1 cellular context compared by ENCODE assay signal in the genomic region with DNA sequence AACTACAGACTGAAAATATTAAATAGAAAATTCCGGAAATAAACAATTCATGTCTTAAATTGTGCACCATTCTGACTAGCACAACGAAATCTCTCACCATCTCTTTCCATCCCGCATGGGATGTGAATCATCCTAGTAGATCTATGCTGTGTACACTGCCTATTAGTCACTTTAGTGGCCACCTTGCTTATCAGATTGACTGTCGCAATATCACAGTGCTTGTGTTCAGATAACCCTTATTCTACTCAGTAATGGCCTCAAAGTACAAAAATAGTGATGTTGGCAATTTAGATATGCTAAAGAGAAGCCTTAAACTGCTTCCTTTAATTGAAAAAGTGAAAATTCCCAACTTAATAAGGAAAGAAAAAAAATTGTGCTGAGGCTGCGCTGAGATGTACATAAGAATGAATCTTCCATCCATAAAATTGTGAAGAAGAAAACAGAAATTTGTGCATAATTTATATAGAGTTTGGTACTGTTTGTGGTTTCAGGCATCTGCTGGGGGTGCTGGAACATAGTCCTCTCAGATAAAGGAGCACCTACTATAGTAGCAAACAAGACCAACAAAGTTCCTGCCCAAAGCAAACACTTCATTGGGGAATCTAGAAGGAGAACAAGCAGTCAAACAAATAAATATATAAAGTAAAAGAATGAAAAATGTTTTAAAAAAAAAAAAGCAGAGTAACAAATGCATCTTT.
TF ChIP-seq lines count a peak whose summit lies in the region.

No MANE protein-coding gene starts in this region.

TF ChIP-seq in HepG2, 621 proteins besides CTCF, POLR2A, EP300 and RAD21 (continued from another document and continues in another):
- TF ChIP-seq, protein P1, sequence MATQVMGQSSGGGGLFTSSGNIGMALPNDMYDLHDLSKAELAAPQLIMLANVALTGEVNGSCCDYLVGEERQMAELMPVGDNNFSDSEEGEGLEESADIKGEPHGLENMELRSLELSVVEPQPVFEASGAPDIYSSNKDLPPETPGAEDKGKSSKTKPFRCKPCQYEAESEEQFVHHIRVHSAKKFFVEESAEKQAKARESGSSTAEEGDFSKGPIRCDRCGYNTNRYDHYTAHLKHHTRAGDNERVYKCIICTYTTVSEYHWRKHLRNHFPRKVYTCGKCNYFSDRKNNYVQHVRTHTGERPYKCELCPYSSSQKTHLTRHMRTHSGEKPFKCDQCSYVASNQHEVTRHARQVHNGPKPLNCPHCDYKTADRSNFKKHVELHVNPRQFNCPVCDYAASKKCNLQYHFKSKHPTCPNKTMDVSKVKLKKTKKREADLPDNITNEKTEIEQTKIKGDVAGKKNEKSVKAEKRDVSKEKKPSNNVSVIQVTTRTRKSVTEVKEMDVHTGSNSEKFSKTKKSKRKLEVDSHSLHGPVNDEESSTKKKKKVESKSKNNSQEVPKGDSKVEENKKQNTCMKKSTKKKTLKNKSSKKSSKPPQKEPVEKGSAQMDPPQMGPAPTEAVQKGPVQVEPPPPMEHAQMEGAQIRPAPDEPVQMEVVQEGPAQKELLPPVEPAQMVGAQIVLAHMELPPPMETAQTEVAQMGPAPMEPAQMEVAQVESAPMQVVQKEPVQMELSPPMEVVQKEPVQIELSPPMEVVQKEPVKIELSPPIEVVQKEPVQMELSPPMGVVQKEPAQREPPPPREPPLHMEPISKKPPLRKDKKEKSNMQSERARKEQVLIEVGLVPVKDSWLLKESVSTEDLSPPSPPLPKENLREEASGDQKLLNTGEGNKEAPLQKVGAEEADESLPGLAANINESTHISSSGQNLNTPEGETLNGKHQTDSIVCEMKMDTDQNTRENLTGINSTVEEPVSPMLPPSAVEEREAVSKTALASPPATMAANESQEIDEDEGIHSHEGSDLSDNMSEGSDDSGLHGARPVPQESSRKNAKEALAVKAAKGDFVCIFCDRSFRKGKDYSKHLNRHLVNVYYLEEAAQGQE (IDR thresholded peaks at IDR 0.05; ENCODE audit: borderline replicate concordance in 1 of 2, low read depth in 1 of 2, low read length in 2 of 2): 0 out of 4 replicates have a peak, but pooled peaks of 1 of the 2 experiments have one; percentile 14
- TF ChIP-seq ZNF7 (CRISPR knock-in tag; IDR thresholded peaks at IDR 0.05): no peak
- TF ChIP-seq, protein P2, sequence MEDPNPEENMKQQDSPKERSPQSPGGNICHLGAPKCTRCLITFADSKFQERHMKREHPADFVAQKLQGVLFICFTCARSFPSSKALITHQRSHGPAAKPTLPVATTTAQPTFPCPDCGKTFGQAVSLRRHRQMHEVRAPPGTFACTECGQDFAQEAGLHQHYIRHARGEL (CRISPR knock-in tag; IDR thresholded peaks at IDR 0.05): no peak
- TF ChIP-seq CCDC6 (CRISPR knock-in tag; IDR thresholded peaks at IDR 0.05): no peak
- no peak for TF ChIP-seq ZFP1 (CRISPR knock-in tag; IDR thresholded peaks at IDR 0.05)
- no peak for TF ChIP-seq ZNF30 (CRISPR knock-in tag; IDR thresholded peaks at IDR 0.05)
- no peak for TF ChIP-seq MTF2 (CRISPR knock-in tag; IDR thresholded peaks at IDR 0.05; ENCODE audit: borderline replicate concordance)
- TF ChIP-seq POLR2G (IDR thresholded peaks at IDR 0.05; ENCODE audit: low read depth, low read length): no peak
- no peak for TF ChIP-seq RBM22 (optimal IDR thresholded peaks at IDR 0.05; ENCODE audit: low read length)
- TF ChIP-seq ARNTL (CRISPR knock-in tag; IDR thresholded peaks at IDR 0.05): no peak
- TF ChIP-seq KDM2A (CRISPR knock-in tag; IDR thresholded peaks at IDR 0.05; ENCODE audit: borderline replicate concordance, low read depth): no peak
- TF ChIP-seq ZNF839 (CRISPR knock-in tag; IDR thresholded peaks at IDR 0.05; ENCODE audit: borderline replicate concordance): no peak
- no peak for TF ChIP-seq ZNF460 (CRISPR knock-in tag; IDR thresholded peaks at IDR 0.05; ENCODE audit: borderline replicate concordance)
- no peak for TF ChIP-seq ZNF552 (CRISPR knock-in tag; IDR thresholded peaks at IDR 0.05; ENCODE audit: borderline replicate concordance)
- no peak for TF ChIP-seq HDAC6 (IDR thresholded peaks at IDR 0.05; ENCODE audit: low read depth, low read length)
- TF ChIP-seq MEF2D (CRISPR knock-in tag; IDR thresholded peaks at IDR 0.05): no peak
- TF ChIP-seq NFIB (CRISPR knock-in tag; IDR thresholded peaks at IDR 0.05; ENCODE audit: borderline replicate concordance): no peak
- TF ChIP-seq FOSL2 (CRISPR knock-in tag; IDR thresholded peaks at IDR 0.05): peak; percentile 98
- no peak for TF ChIP-seq ZNF530 (CRISPR knock-in tag; IDR thresholded peaks at IDR 0.05; ENCODE audit: low read depth)
- no peak for TF ChIP-seq ETV6 (CRISPR knock-in tag; conservative IDR thresholded peaks at IDR 0.05)
- no peak for TF ChIP-seq ZSCAN25 (CRISPR knock-in tag; IDR thresholded peaks at IDR 0.05)
- no peak for TF ChIP-seq NBN (conservative IDR thresholded peaks at IDR 0.05)
- TF ChIP-seq JARID2 (CRISPR knock-in tag; IDR thresholded peaks at IDR 0.05; ENCODE audit: insufficient replicate concordance): no peak
- TF ChIP-seq GATA4 (IDR thresholded peaks at IDR 0.05; ENCODE audit: borderline replicate concordance, low read depth): peak; percentile 62; the same call in 1 of the 2 replicates
- no peak for TF ChIP-seq NAIF1 (CRISPR knock-in tag; IDR thresholded peaks at IDR 0.05; ENCODE audit: borderline replicate concordance)
- TF ChIP-seq, protein P3, sequence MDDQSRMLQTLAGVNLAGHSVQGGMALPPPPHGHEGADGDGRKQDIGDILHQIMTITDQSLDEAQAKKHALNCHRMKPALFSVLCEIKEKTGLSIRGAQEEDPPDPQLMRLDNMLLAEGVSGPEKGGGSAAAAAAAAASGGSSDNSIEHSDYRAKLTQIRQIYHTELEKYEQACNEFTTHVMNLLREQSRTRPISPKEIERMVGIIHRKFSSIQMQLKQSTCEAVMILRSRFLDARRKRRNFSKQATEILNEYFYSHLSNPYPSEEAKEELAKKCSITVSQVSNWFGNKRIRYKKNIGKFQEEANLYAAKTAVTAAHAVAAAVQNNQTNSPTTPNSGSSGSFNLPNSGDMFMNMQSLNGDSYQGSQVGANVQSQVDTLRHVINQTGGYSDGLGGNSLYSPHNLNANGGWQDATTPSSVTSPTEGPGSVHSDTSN (CRISPR knock-in tag; IDR thresholded peaks at IDR 0.05; ENCODE audit: borderline replicate concordance): no peak
- no peak for TF ChIP-seq EEA1 (CRISPR knock-in tag; IDR thresholded peaks at IDR 0.05; ENCODE audit: borderline replicate concordance)
- TF ChIP-seq, protein P4, sequence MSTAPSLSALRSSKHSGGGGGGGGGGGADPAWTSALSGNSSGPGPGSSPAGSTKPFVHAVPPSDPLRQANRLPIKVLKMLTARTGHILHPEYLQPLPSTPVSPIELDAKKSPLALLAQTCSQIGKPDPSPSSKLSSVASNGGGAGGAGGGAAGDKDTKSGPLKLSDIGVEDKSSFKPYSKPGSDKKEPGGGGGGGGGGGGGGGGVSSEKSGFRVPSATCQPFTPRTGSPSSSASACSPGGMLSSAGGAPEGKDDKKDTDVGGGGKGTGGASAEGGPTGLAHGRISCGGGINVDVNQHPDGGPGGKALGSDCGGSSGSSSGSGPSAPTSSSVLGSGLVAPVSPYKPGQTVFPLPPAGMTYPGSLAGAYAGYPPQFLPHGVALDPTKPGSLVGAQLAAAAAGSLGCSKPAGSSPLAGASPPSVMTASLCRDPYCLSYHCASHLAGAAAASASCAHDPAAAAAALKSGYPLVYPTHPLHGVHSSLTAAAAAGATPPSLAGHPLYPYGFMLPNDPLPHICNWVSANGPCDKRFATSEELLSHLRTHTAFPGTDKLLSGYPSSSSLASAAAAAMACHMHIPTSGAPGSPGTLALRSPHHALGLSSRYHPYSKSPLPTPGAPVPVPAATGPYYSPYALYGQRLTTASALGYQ (CRISPR knock-in tag; IDR thresholded peaks at IDR 0.05): no peak
- TF ChIP-seq, protein P5, sequence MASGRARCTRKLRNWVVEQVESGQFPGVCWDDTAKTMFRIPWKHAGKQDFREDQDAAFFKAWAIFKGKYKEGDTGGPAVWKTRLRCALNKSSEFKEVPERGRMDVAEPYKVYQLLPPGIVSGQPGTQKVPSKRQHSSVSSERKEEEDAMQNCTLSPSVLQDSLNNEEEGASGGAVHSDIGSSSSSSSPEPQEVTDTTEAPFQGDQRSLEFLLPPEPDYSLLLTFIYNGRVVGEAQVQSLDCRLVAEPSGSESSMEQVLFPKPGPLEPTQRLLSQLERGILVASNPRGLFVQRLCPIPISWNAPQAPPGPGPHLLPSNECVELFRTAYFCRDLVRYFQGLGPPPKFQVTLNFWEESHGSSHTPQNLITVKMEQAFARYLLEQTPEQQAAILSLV (CRISPR knock-in tag; IDR thresholded peaks at IDR 0.05; ENCODE audit: borderline replicate concordance): no peak
- no peak for TF ChIP-seq ZNF205 (CRISPR knock-in tag; IDR thresholded peaks at IDR 0.05)
- TF ChIP-seq, protein P6, sequence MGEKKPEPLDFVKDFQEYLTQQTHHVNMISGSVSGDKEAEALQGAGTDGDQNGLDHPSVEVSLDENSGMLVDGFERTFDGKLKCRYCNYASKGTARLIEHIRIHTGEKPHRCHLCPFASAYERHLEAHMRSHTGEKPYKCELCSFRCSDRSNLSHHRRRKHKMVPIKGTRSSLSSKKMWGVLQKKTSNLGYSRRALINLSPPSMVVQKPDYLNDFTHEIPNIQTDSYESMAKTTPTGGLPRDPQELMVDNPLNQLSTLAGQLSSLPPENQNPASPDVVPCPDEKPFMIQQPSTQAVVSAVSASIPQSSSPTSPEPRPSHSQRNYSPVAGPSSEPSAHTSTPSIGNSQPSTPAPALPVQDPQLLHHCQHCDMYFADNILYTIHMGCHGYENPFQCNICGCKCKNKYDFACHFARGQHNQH (CRISPR knock-in tag; IDR thresholded peaks at IDR 0.05): no peak
- TF ChIP-seq, protein P7, sequence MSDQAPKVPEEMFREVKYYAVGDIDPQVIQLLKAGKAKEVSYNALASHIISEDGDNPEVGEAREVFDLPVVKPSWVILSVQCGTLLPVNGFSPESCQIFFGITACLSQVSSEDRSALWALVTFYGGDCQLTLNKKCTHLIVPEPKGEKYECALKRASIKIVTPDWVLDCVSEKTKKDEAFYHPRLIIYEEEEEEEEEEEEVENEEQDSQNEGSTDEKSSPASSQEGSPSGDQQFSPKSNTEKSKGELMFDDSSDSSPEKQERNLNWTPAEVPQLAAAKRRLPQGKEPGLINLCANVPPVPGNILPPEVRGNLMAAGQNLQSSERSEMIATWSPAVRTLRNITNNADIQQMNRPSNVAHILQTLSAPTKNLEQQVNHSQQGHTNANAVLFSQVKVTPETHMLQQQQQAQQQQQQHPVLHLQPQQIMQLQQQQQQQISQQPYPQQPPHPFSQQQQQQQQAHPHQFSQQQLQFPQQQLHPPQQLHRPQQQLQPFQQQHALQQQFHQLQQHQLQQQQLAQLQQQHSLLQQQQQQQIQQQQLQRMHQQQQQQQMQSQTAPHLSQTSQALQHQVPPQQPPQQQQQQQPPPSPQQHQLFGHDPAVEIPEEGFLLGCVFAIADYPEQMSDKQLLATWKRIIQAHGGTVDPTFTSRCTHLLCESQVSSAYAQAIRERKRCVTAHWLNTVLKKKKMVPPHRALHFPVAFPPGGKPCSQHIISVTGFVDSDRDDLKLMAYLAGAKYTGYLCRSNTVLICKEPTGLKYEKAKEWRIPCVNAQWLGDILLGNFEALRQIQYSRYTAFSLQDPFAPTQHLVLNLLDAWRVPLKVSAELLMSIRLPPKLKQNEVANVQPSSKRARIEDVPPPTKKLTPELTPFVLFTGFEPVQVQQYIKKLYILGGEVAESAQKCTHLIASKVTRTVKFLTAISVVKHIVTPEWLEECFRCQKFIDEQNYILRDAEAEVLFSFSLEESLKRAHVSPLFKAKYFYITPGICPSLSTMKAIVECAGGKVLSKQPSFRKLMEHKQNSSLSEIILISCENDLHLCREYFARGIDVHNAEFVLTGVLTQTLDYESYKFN (CRISPR knock-in tag; conservative IDR thresholded peaks at IDR 0.05): peak; percentile 39
- TF ChIP-seq PAWR (CRISPR knock-in tag; IDR thresholded peaks at IDR 0.05; ENCODE audit: borderline replicate concordance): no peak
- TF ChIP-seq ZBTB20 (CRISPR knock-in tag; IDR thresholded peaks at IDR 0.05; ENCODE audit: borderline replicate concordance, low read depth): no peak
- no peak for TF ChIP-seq NFKBIZ (CRISPR knock-in tag; IDR thresholded peaks at IDR 0.05)
- no peak for TF ChIP-seq ZNF629 (CRISPR knock-in tag; conservative IDR thresholded peaks at IDR 0.05)
- no peak for TF ChIP-seq ZNF367 (CRISPR knock-in tag; IDR thresholded peaks at IDR 0.05; ENCODE audit: borderline replicate concordance)
- TF ChIP-seq, protein P8, sequence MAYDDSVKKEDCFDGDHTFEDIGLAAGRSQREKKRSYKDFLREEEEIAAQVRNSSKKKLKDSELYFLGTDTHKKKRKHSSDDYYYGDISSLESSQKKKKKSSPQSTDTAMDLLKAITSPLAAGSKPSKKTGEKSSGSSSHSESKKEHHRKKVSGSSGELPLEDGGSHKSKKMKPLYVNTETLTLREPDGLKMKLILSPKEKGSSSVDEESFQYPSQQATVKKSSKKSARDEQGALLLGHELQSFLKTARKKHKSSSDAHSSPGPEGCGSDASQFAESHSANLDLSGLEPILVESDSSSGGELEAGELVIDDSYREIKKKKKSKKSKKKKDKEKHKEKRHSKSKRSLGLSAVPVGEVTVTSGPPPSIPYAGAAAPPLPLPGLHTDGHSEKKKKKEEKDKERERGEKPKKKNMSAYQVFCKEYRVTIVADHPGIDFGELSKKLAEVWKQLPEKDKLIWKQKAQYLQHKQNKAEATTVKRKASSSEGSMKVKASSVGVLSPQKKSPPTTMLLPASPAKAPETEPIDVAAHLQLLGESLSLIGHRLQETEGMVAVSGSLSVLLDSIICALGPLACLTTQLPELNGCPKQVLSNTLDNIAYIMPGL (CRISPR knock-in tag; IDR thresholded peaks at IDR 0.05; ENCODE audit: borderline replicate concordance in 1 of 2, low read depth in 1 of 2): no peak
- no peak for TF ChIP-seq RNF2 (conservative IDR thresholded peaks at IDR 0.05; ENCODE audit: low read depth)
- no peak for TF ChIP-seq ZNF83 (CRISPR knock-in tag; IDR thresholded peaks at IDR 0.05; ENCODE audit: borderline replicate concordance)
- TF ChIP-seq, protein P9, sequence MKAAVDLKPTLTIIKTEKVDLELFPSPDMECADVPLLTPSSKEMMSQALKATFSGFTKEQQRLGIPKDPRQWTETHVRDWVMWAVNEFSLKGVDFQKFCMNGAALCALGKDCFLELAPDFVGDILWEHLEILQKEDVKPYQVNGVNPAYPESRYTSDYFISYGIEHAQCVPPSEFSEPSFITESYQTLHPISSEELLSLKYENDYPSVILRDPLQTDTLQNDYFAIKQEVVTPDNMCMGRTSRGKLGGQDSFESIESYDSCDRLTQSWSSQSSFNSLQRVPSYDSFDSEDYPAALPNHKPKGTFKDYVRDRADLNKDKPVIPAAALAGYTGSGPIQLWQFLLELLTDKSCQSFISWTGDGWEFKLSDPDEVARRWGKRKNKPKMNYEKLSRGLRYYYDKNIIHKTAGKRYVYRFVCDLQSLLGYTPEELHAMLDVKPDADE (CRISPR knock-in tag; IDR thresholded peaks at IDR 0.05): no peak
- TF ChIP-seq, protein P10, sequence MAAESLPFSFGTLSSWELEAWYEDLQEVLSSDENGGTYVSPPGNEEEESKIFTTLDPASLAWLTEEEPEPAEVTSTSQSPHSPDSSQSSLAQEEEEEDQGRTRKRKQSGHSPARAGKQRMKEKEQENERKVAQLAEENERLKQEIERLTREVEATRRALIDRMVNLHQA (CRISPR knock-in tag; IDR thresholded peaks at IDR 0.05): no peak
- TF ChIP-seq ZNF234 (CRISPR knock-in tag; conservative IDR thresholded peaks at IDR 0.05): no peak
- peak; percentile 52; the same call in 1 of the 2 replicates for TF ChIP-seq FOXA1 (IDR thresholded peaks at IDR 0.05)
- TF ChIP-seq FOXA1 (CRISPR knock-in tag; IDR thresholded peaks at IDR 0.05): peak; percentile 92
- TF ChIP-seq ZNF577 (CRISPR knock-in tag; IDR thresholded peaks at IDR 0.05; ENCODE audit: borderline replicate concordance, low read depth): no peak
